In genomic region chr2:179446475-179447141, GRCh38 we compare ENCODE assay signal across 1 cellular context.
TF ChIP-seq lines count a peak whose summit lies in the region.

No MANE protein-coding gene starts in this region.

TF ChIP-seq in HEK293, 187 proteins besides CTCF, POLR2A, EP300 and RAD21 (continued from another document):
- TF ChIP-seq ZNF776 (tag by site-specific recombination; IDR thresholded peaks at IDR 0.05; ENCODE audit: borderline replicate concordance) (no peak), ZNF549 (tag by site-specific recombination; IDR thresholded peaks at IDR 0.05) (no peak), GLIS1 (tag by site-specific recombination; IDR thresholded peaks at IDR 0.05) (no peak), ZNF843 (tag by site-specific recombination; IDR thresholded peaks at IDR 0.05) (peak; percentile 94), TCF7L2 (IDR thresholded peaks at IDR 0.05; ENCODE audit: borderline replicate concordance, low read depth, low read length) (peak; percentile 75; the same call in 1 of the 2 replicates), ZNF416 (tag by site-specific recombination; IDR thresholded peaks at IDR 0.05) (no peak), ZNF426 (tag by site-specific recombination; IDR thresholded peaks at IDR 0.05) (peak; percentile 5; the same call in 1 of the 2 replicates), ZNF629 (tag by site-specific recombination; IDR thresholded peaks at IDR 0.05) (0 out of 2 replicates have a peak, but pooled peaks have one; percentile 25)
